Comparison of ENCODE assay signal across 21 cellular contexts in genomic region chr7:157235357-157236018, GRCh38.
DNase-seq lines count a peak whose midpoint lies in the region; ATAC-seq, FAIRE-seq and TF ChIP-seq lines count a peak whose summit lies in the region.
"Had no signal": no experiment of that assay in that cellular context is flagged by ENCODE, and none has a peak within 500 bp of the region (broad histone marks: within the 10 kb centered on the region; RNA-seq: fewer than 3 reads in every experiment).

No MANE protein-coding gene starts in this region.

- H2BK15ac ChIP-seq in mesenchymal stem cell (ENCODE audit: low read depth, poor library complexity, severe bottlenecking): no peak overlapping the region

- H3K27me3 ChIP-seq in Panc1 (ENCODE audit: control insufficient read depth, insufficient read depth, low read length) (no peaks in the 10 kb centered on the region), mesenchymal stem cell (ENCODE audit: control insufficient read depth in 1 of 2, insufficient read depth in 1 of 2, low read length in 2 of 2) (no peaks in the 10 kb centered on the region)
- H3K27me3 ChIP-seq: hepatocyte, testis had no signal

- no peak for FAIRE-seq in urothelium cell line (lab: Jason Lieb, UNC)
- FAIRE-seq: colon had no signal

- H2BK120ac ChIP-seq in mesenchymal stem cell (ENCODE audit: low read depth, low read length): no peak overlapping the region

- in situ Hi-C loops in Panc1 (cut with HindIII; ENCODE audit: low pct_unique_long_range_greater_than_20kb, low sequenced_read_pairs): no loop called here

- no peak for ATAC-seq in Panc1
- ATAC-seq: activated T-helper 17 cell treated with anti-CD3 and anti-CD28 coated beads, Interleukin-2, amount 50 U/mL, for 72 hours; mucosa of descending colon; T-helper 17 cell; WTC11 had no signal

- H3K4ac ChIP-seq in mesenchymal stem cell (ENCODE audit: low read depth in 1 of 2, low read length in 2 of 2): no peak overlapping the region

- WGBS in mesenchymal stem cell: 0% methylated on average over 1 of the region's 1 CpG

- no peak overlapping the region for H2AK5ac ChIP-seq in mesenchymal stem cell (ENCODE audit: low read length, severe bottlenecking)

- H3K36me3 ChIP-seq in Panc1 (ENCODE audit: control insufficient read depth, insufficient read depth, low read length) (peaks cover 11% of the 10 kb centered on the region), mesenchymal stem cell (ENCODE audit: control insufficient read depth in 1 of 2, insufficient read depth in 2 of 2, low read depth in 1 of 2, low read length in 2 of 2) (peaks cover 30 to 57% of the 10 kb centered on the region in 2 experiments)

- no peak overlapping the region for H3K14ac ChIP-seq in mesenchymal stem cell (ENCODE audit: low read length in 2 of 2)

- H2AFZ ChIP-seq in mesenchymal stem cell (ENCODE audit: low read depth, low read length): no peak overlapping the region
- H2AFZ ChIP-seq: hepatocyte had no signal

- H3K9me3 ChIP-seq in Panc1 (ENCODE audit: control insufficient read depth, insufficient read depth, low read depth, low read length): no peaks in the 10 kb centered on the region
- H3K9me3 ChIP-seq in mesenchymal stem cell (ENCODE audit: control insufficient read depth, low read length): no peaks in the 10 kb centered on the region
- H3K9me3 ChIP-seq: mucosa of descending colon, testis had no signal

- no peak for TF ChIP-seq CTCF in Panc1 (IDR thresholded peaks at IDR 0.05)

- TSS peak; percentile 17 for BruUV-seq in Panc1 (replicated peaks; lab: Mats Ljungman, UMichigan)

- H2BK5ac ChIP-seq in mesenchymal stem cell (ENCODE audit: low read depth, low read length, poor library complexity, severe bottlenecking): no peak overlapping the region

- no peak overlapping the region for H4K8ac ChIP-seq in mesenchymal stem cell (ENCODE audit: low read length)

- CTCF ChIA-PET in Panc1 (lab: Charles Lee): no interaction called here

- peak overlapping the region; percentile 9 for H3K9ac ChIP-seq in mesenchymal stem cell (ENCODE audit: low read length)

- POLR2A ChIA-PET in Panc1 (lab: Charles Lee): no interaction called here

- no peak overlapping the region for H3K4me2 ChIP-seq in mesenchymal stem cell (ENCODE audit: low read length, poor library complexity, severe bottlenecking)
- H3K4me2 ChIP-seq: hepatocyte had no signal

- H4K91ac ChIP-seq in mesenchymal stem cell (ENCODE audit: low read length): no peak overlapping the region

- no peak overlapping the region for H3K23ac ChIP-seq in mesenchymal stem cell (ENCODE audit: low read length in 2 of 2)

- peak; percentile 49 for DNase-seq in GM03348 (ENCODE audit: low spot score)
- no peak for DNase-seq in Panc1 (ENCODE audit: low read depth, low spot score)
- DNase-seq in dermis blood vessel endothelial cell: peak; percentile 47
- DNase-seq in mesenchymal stem cell: peak; percentile 48
- no peak for DNase-seq in NCI-H187 treated with DMSO at 0.1 percent for 48 hours (lab: John Stamatoyannopoulos, UW)
- no peak for DNase-seq in urothelium cell line (ENCODE audit: low spot score)
- DNase-seq in NCI-H2171 treated with DMSO at 0.1 percent for 48 hours (lab: John Stamatoyannopoulos, UW): no peak
- no peak for DNase-seq in middle frontal gyrus (ENCODE audit: extremely low spot score, low spot score)
- DNase-seq: amniotic stem cell; DMS 273 treated with DMSO at 0.1 percent for 48 hours; Karpas-422; mucosa of descending colon; NCI-H1417; stimulated activated CD4-positive, alpha-beta T cell treated with anti-CD3 and anti-CD28 coated beads, Interleukin-4, amount 100 ng/mL, for 24 hours; T-helper 17 cell; testis had no signal

- intact Hi-C loops in Panc1 (cut with micrococcal nuclease; ENCODE audit: unreplicated experiment): no loop called here

- H3K4me1 ChIP-seq in Panc1 (ENCODE audit: control insufficient read depth, insufficient read depth, low read length): peaks cover 3% of the 10 kb centered on the region; the same call in 1 of the 2 replicates
- H3K4me1 ChIP-seq in mesenchymal stem cell (ENCODE audit: control insufficient read depth, insufficient read depth, low read depth, low read length): peaks cover 1% of the 10 kb centered on the region
- H3K4me1 ChIP-seq: testis had no signal

- H3K27ac ChIP-seq in Panc1 (ENCODE audit: low read length): no peak overlapping the region
- no peak overlapping the region for H3K27ac ChIP-seq in mesenchymal stem cell (ENCODE audit: low read length, poor library complexity, severe bottlenecking)
- H3K27ac ChIP-seq: epithelial cell of prostate, hepatocyte, testis had no signal

- no peak overlapping the region for H3K4me3 ChIP-seq in Panc1 (ENCODE audit: low read depth in 2 of 2, low read length in 2 of 2)
- no peak overlapping the region for H3K4me3 ChIP-seq in mesenchymal stem cell (ENCODE audit: insufficient read depth in 1 of 2, low read depth in 1 of 2, low read length in 2 of 2)
- H3K4me3 ChIP-seq: hepatocyte, mucosa of descending colon, testis had no signal

- no peak overlapping the region for H3K18ac ChIP-seq in mesenchymal stem cell (ENCODE audit: low read depth in 1 of 2, low read length in 2 of 2)

- H3K79me1 ChIP-seq in mesenchymal stem cell (replicated peaks; ENCODE audit: low read length, poor library complexity, severe bottlenecking): peaks cover 36% of the 10 kb centered on the region

- H2BK12ac ChIP-seq in mesenchymal stem cell (ENCODE audit: low read length in 2 of 2): no peak overlapping the region

Comparison
In these comparisons a context has a peak if more than half of its experiments do, and no peak if none do; other contexts are left out.
1. DNase-seq: peak in GM03348 (single experiment), dermis blood vessel endothelial cell (single experiment) and mesenchymal stem cell (single experiment); none in Panc1 (single experiment), NCI-H187 treated with DMSO at 0.1 percent for 48 hours (single experiment), urothelium cell line (single experiment), NCI-H2171 treated with DMSO at 0.1 percent for 48 hours (single experiment) and middle frontal gyrus (single experiment).